Comparison of ENCODE assay signal across 27 cellular contexts in genomic region chr7:92325173-92325572, GRCh38.
A peak's percentile ranks its signal among the peaks of the same experiment; 100 is the strongest.
DNase-seq lines count a peak whose midpoint lies in the region; ATAC-seq lines count a peak whose summit lies in the region.
"Had no signal": no experiment of that assay in that cellular context is flagged by ENCODE, and none has a peak within 500 bp of the region (broad histone marks: within the 10 kb centered on the region; RNA-seq: fewer than 3 reads in every experiment).

No MANE protein-coding gene starts in this region.

- intact Hi-C loops in Right ventricle myocardium superior (cut with DNase I) (no loop called here), right cardiac atrium (cut with DNase I) (no loop called here)

- in situ Hi-C loops in ACHN (cut with HindIII; ENCODE audit: low pct_ligation_motif_present, low pct_unique_long_range_greater_than_20kb, low sequenced_read_pairs), result no loop called here

- H3K9me3 ChIP-seq in right cardiac atrium (ENCODE audit: control insufficient read depth, low read length) (no peaks in the 10 kb centered on the region), KOPT-K1 (ENCODE audit: insufficient read depth, low read length, poor library complexity, severe bottlenecking) (no peaks in the 10 kb centered on the region), adipocyte (ENCODE audit: control insufficient read depth, low read length) (no peaks in the 10 kb centered on the region)
- H3K9me3 ChIP-seq: MG63, SJCRH30 had no signal

- ATAC-seq in Right ventricle myocardium superior (ENCODE audit: poor library complexity) (peak; percentile 46), right cardiac atrium (no peak), left lobe of liver (peak; percentile 56), HG03520 (IDR thresholded peaks at IDR 0.05; ENCODE audit: unreplicated experiment) (no peak), HG02970 (IDR thresholded peaks at IDR 0.05; ENCODE audit: low FRiP score, unreplicated experiment) (no peak)
- ATAC-seq: GM23338, Panc1 had no signal

- peaks cover 4% of the 10 kb centered on the region for H3K4me1 ChIP-seq in right cardiac atrium (ENCODE audit: control insufficient read depth, insufficient read depth, low read length)
- peaks cover 18% of the 10 kb centered on the region for H3K4me1 ChIP-seq in adipocyte (ENCODE audit: control insufficient read depth, insufficient read depth, low read length)
- H3K4me1 ChIP-seq: SJCRH30 had no signal

- H3K9ac ChIP-seq in adipocyte (ENCODE audit: low read length), result peak overlapping the region; percentile 59

- no peak for DNase-seq in Right ventricle myocardium superior
- no peak for DNase-seq in right cardiac atrium
- DNase-seq in adipocyte (ENCODE audit: low read depth), result peak; percentile 6
- DNase-seq in left lobe of liver (ENCODE audit: low spot score), result no peak
- no peak for DNase-seq in ACHN
- DNase-seq: C1 segment of cervical spinal cord; Calu3; CD8-positive, alpha-beta memory T cell; DMS153; GDM1; HCEC 1CT; Kasumi-1; MG63; NCI-H1048; NCI-H1417 treated with DMSO at 0.1 percent for 48 hours; NCI-H187 treated with DMSO at 0.1 percent for 48 hours; NCI-H2227 treated with DMSO at 0.1 percent for 48 hours; NCI-H510A; NCI-H748 treated with DMSO at 0.1 percent for 48 hours; NK-92 treated with Interleukin-12 subunit alpha and Interleukin-12 subunit beta, amount 100 ng/mL, for 24 hours; SJCRH30 had no signal

- H3K4me3 ChIP-seq in right cardiac atrium (ENCODE audit: low read length) (no peak overlapping the region), adipocyte (ENCODE audit: low read length) (peak overlapping the region; percentile 71)
- H3K4me3 ChIP-seq: GM23338, MG63, SJCRH30 had no signal

- H3K27ac ChIP-seq in right cardiac atrium (ENCODE audit: low read length), result no peak overlapping the region
- peak overlapping the region; percentile 17 for H3K27ac ChIP-seq in KOPT-K1 (ENCODE audit: low read depth, low read length, poor library complexity, severe bottlenecking)
- H3K27ac ChIP-seq: 22Rv1, SJCRH30 had no signal

- H3K36me3 ChIP-seq in KOPT-K1 (ENCODE audit: insufficient read depth, low read length), result peaks cover 36% of the 10 kb centered on the region
- peaks cover 8% of the 10 kb centered on the region for H3K36me3 ChIP-seq in adipocyte (ENCODE audit: control insufficient read depth, insufficient read depth, low read length, severe bottlenecking)
- H3K36me3 ChIP-seq: MG63 had no signal

- H3K27me3 ChIP-seq in right cardiac atrium (ENCODE audit: control insufficient read depth, insufficient read depth) (no peaks in the 10 kb centered on the region), adipocyte (replicated peaks; ENCODE audit: control insufficient read depth, insufficient read depth, low read length) (no peaks in the 10 kb centered on the region)
- H3K27me3 ChIP-seq: MG63, SJCRH30 had no signal

- 32% methylated on average over 1 of the region's 1 CpG for WGBS in right cardiac atrium

Comparison
In these comparisons a context has a peak if more than half of its experiments do, and no peak if none do; other contexts are left out.
1. ATAC-seq: peak in Right ventricle myocardium superior (single experiment) and left lobe of liver (single experiment); none in right cardiac atrium (0 of 2), HG03520 (single experiment) and HG02970 (single experiment).